In genomic region chr10:71990706-71991269, GRCh38 we compare ENCODE assay signal across 19 cellular contexts.
DNase-seq lines count a peak whose midpoint lies in the region; ATAC-seq and TF ChIP-seq lines count a peak whose summit lies in the region.
"Had no signal": no experiment of that assay in that cellular context is flagged by ENCODE, and none has a peak within 500 bp of the region (broad histone marks: within the 10 kb centered on the region; RNA-seq: fewer than 3 reads in every experiment).

No MANE protein-coding gene starts in this region.

- H3K27me3 ChIP-seq in RWPE2 (ENCODE audit: insufficient read depth, poor library complexity, severe bottlenecking): no peaks in the 10 kb centered on the region

- peak; percentile 33; the same call in 2 of the 3 replicates for ATAC-seq in RWPE2 (ENCODE audit: low read depth)
- ATAC-seq: CD8-positive, alpha-beta T cell had no signal

- no peak overlapping the region for H3K4me3 ChIP-seq in RWPE2 (ENCODE audit: severe bottlenecking)
- no peak overlapping the region for H3K4me3 ChIP-seq in coronary artery
- H3K4me3 ChIP-seq: GM23248 had no signal

- H3K36me3 ChIP-seq in RWPE2 (ENCODE audit: low read depth): peaks cover 32% of the 10 kb centered on the region

- no peak overlapping the region for H3K27ac ChIP-seq in RWPE2 (ENCODE audit: poor library complexity, severe bottlenecking)
- peak overlapping the region; percentile 64 for H3K27ac ChIP-seq in caudate nucleus (ENCODE audit: low read depth, low read length)
- peak overlapping the region; percentile 76 for H3K27ac ChIP-seq in substantia nigra (ENCODE audit: low read depth, low read length, poor library complexity, severe bottlenecking)
- no peak overlapping the region for H3K27ac ChIP-seq in coronary artery
- H3K27ac ChIP-seq: GM23248 had no signal

- H3K4me1 ChIP-seq in RWPE2 (ENCODE audit: insufficient read depth, poor library complexity, severe bottlenecking): peaks cover 8% of the 10 kb centered on the region

- no peak for DNase-seq in RWPE2 (ENCODE audit: low spot score)
- peak in 14 of 61 donors; percentile 25 to 55 (median 40) for DNase-seq in caudate nucleus (lab: John Stamatoyannopoulos, UW)
- peak; percentile 78 for DNase-seq in globus pallidus (ENCODE audit: low spot score)
- peak in 24 of 49 donors; percentile 36 to 76 (median 52) for DNase-seq in substantia nigra (lab: John Stamatoyannopoulos, UW)
- DNase-seq in islet precursor cell: no peak
- no peak for DNase-seq in D341Med (ENCODE audit: low spot score)
- DNase-seq in HK-2 (ENCODE audit: unreplicated experiment): no peak
- DNase-seq in coronary artery (ENCODE audit: low spot score): no peak
- DNase-seq: CD8-positive, alpha-beta T cell; DND-41; GDM1; GM23248; KBM-7; NCI-H1092; NCI-H1694 treated with DMSO at 0.1 percent for 48 hours; NCI-H345; NCI-H69; NK-92 treated with Interleukin-12 subunit alpha and Interleukin-12 subunit beta, amount 100 ng/mL, for 24 hours; OCI-M1 had no signal

- peaks cover 6% of the 10 kb centered on the region for H3K9me3 ChIP-seq in RWPE2 (ENCODE audit: severe bottlenecking)

- TF ChIP-seq CTCF in RWPE2 (IDR thresholded peaks at IDR 0.05; ENCODE audit: poor library complexity, severe bottlenecking) (no peak), coronary artery (IDR thresholded peaks at IDR 0.05) (no peak)

Comparison
In these comparisons a context has a peak if more than half of its experiments do, and no peak if none do; other contexts are left out.
1. H3K27ac ChIP-seq: peak in caudate nucleus (single experiment) and substantia nigra (single experiment); none in RWPE2 (single experiment) and coronary artery (0 of 2).